In genomic region chr10:68602434-68602833, GRCh38 we compare ENCODE assay signal across 14 cellular contexts. TPM values are rescaled to one million over a fixed set of nuclear protein-coding genes. Genes with fewer than 3 reads are reported as not detected.
A peak's percentile ranks its signal among the peaks of the same experiment; 100 is the strongest.
DNase-seq lines count a peak whose midpoint lies in the region; ATAC-seq, FAIRE-seq and TF ChIP-seq lines count a peak whose summit lies in the region.
"Had no signal": no experiment of that assay in that cellular context is flagged by ENCODE, and none has a peak within 500 bp of the region (broad histone marks: within the 10 kb centered on the region; RNA-seq: fewer than 3 reads in every experiment).

No MANE protein-coding gene starts in this region.

- CTCF ChIA-PET in activated CD8-positive, alpha-beta T cell treated with anti-CD3 and anti-CD28 coated beads, Interleukin-2, amount 10 ng/mL, durations not matched to agents 7 days and 5 days (lab: Charles Lee): interaction anchor here (1.4 kb wide), 1 partner anchor 8 kb away, joined by 3 read pairs; no protein-coding TSS in a partner anchor
- CTCF ChIA-PET in naive thymus-derived CD4-positive, alpha-beta T cell (lab: Charles Lee): interaction anchor here (0.6 kb wide), 1 partner anchor 57 kb away, joined by 3 read pairs; no protein-coding TSS in a partner anchor

- H2AFZ ChIP-seq in ACC112 (ENCODE audit: low read length, unreplicated experiment) (no peak overlapping the region), DND-41 (ENCODE audit: low read depth, low read length) (no peak overlapping the region)

- no peaks in the 10 kb centered on the region for H3K27me3 Mint-ChIP-seq in activated CD8-positive, alpha-beta T cell treated with anti-CD3 and anti-CD28 coated beads, Interleukin-2, amount 10 ng/mL, durations not matched to agents 7 days and 5 days (ENCODE audit: low read depth)
- no peaks in the 10 kb centered on the region for H3K27me3 Mint-ChIP-seq in naive thymus-derived CD4-positive, alpha-beta T cell

- H3K4me1 Mint-ChIP-seq in activated CD8-positive, alpha-beta T cell treated with anti-CD3 and anti-CD28 coated beads, Interleukin-2, amount 10 ng/mL, durations not matched to agents 7 days and 5 days (ENCODE audit: low read depth): peaks cover 36% of the 10 kb centered on the region
- peaks cover 24 to 53% (median 46%) of the 10 kb centered on the region in 7 donors for H3K4me1 Mint-ChIP-seq in naive thymus-derived CD4-positive, alpha-beta T cell

- H3K4me1 ChIP-seq in ACC112 (ENCODE audit: control insufficient read depth, insufficient read depth, low read length, unreplicated experiment): peaks cover 35% of the 10 kb centered on the region
- H3K4me1 ChIP-seq in DND-41 (ENCODE audit: insufficient read depth, low read length): peaks cover 33% of the 10 kb centered on the region
- H3K4me1 ChIP-seq in naive thymus-derived CD4-positive, alpha-beta T cell (ENCODE audit: control insufficient read depth in 2 of 2, insufficient read depth in 2 of 2, low read length in 2 of 2): peaks cover 16 to 20% of the 10 kb centered on the region in 2 donors

- TF ChIP-seq CTCF in DND-41 (IDR thresholded peaks at IDR 0.05; ENCODE audit: borderline replicate concordance, extremely low read depth, low read length, poor library complexity, severe bottlenecking): no peak

- H3K79me2 ChIP-seq in ACC112 (ENCODE audit: control insufficient read depth, insufficient read depth, low read length, unreplicated experiment) (peaks cover 3% of the 10 kb centered on the region), DND-41 (ENCODE audit: insufficient read depth, low read length) (peaks cover 19% of the 10 kb centered on the region)

- no peaks in the 10 kb centered on the region for H4K20me1 ChIP-seq in DND-41 (ENCODE audit: insufficient read depth, low read length)

- H3K36me3 Mint-ChIP-seq in activated CD8-positive, alpha-beta T cell treated with anti-CD3 and anti-CD28 coated beads, Interleukin-2, amount 10 ng/mL, durations not matched to agents 7 days and 5 days (ENCODE audit: low read depth): peaks cover 20% of the 10 kb centered on the region
- peaks cover 0 to 27% (median 20%) of the 10 kb centered on the region in 5 donors for H3K36me3 Mint-ChIP-seq in naive thymus-derived CD4-positive, alpha-beta T cell

- FAIRE-seq in frontal cortex (lab: Jason Lieb, UNC): no peak
- FAIRE-seq: TTC549 had no signal

- H3K27ac ChIP-seq in ACC112 (ENCODE audit: low read depth, low read length) (no peak overlapping the region), DND-41 (ENCODE audit: low read length) (0 out of 2 replicates have a peak overlapping the region, but pooled peaks have one; percentile 5)
- H3K27ac ChIP-seq in naive thymus-derived CD4-positive, alpha-beta T cell (ENCODE audit: low read depth, low read length): no peak overlapping the region
- H3K27ac ChIP-seq: BLaER1 treated with 17β-estradiol and CSF1 and Interleukin-3, amounts not matched to agents 10 nM and 100 nM; body of pancreas; HL-60 had no signal

- peak overlapping the region; percentile 80 for H3K4me3 Mint-ChIP-seq in activated CD8-positive, alpha-beta T cell treated with anti-CD3 and anti-CD28 coated beads, Interleukin-2, amount 10 ng/mL, durations not matched to agents 7 days and 5 days
- peak overlapping the region in 9 of 10 donors; percentile 48 to 96 (median 89) for H3K4me3 Mint-ChIP-seq in naive thymus-derived CD4-positive, alpha-beta T cell
- H3K4me3 Mint-ChIP-seq: activated naive CD4-positive, alpha-beta T cell treated with anti-CD3 and anti-CD28 coated beads for 36 hours had no signal

- H3K9me3 ChIP-seq in DND-41 (ENCODE audit: insufficient read depth, low read length, severe bottlenecking): no peaks in the 10 kb centered on the region
- H3K9me3 ChIP-seq in naive thymus-derived CD4-positive, alpha-beta T cell (ENCODE audit: control insufficient read depth in 2 of 3, low read length in 3 of 3): no peaks in the 10 kb centered on the region
- H3K9me3 ChIP-seq: BLaER1 treated with 17β-estradiol and CSF1 and Interleukin-3, amounts not matched to agents 10 nM and 100 nM; body of pancreas had no signal

- intact Hi-C loops in naive thymus-derived CD4-positive, alpha-beta T cell (cut with micrococcal nuclease): no loop called here

- POLR2A ChIA-PET in activated CD8-positive, alpha-beta T cell treated with anti-CD3 and anti-CD28 coated beads, Interleukin-2, amount 10 ng/mL, durations not matched to agents 7 days and 5 days (lab: Charles Lee): no interaction called here
- POLR2A ChIA-PET in naive thymus-derived CD4-positive, alpha-beta T cell (lab: Charles Lee): no interaction called here

- H3K9me3 Mint-ChIP-seq in activated CD8-positive, alpha-beta T cell treated with anti-CD3 and anti-CD28 coated beads, Interleukin-2, amount 10 ng/mL, durations not matched to agents 7 days and 5 days (ENCODE audit: insufficient read depth): no peaks in the 10 kb centered on the region
- no peaks in the 10 kb centered on the region for H3K9me3 Mint-ChIP-seq in naive thymus-derived CD4-positive, alpha-beta T cell
- H3K9me3 Mint-ChIP-seq: activated naive CD4-positive, alpha-beta T cell treated with anti-CD3 and anti-CD28 coated beads for 36 hours had no signal

- peak overlapping the region; percentile 80 for H3K4me3 ChIP-seq in ACC112 (ENCODE audit: low read depth, low read length)
- H3K4me3 ChIP-seq in DND-41 (ENCODE audit: low read depth in 1 of 2, low read length in 2 of 2): peak overlapping the region in 1 of 2 experiments; percentile 58; a peak in 2 of 4 replicates
- H3K4me3 ChIP-seq in naive thymus-derived CD4-positive, alpha-beta T cell (ENCODE audit: low read length): no peak overlapping the region
- H3K4me3 ChIP-seq: BLaER1 treated with 17β-estradiol and CSF1 and Interleukin-3, amounts not matched to agents 10 nM and 100 nM; body of pancreas had no signal

- peak overlapping the region; percentile 63 for H3K9ac ChIP-seq in DND-41 (ENCODE audit: low read depth, low read length)
- H3K9ac ChIP-seq: BLaER1 treated with 17β-estradiol and CSF1 and Interleukin-3, amounts not matched to agents 10 nM and 100 nM had no signal

- DNase-seq in DND-41 (no peak), NCI-H2107 (lab: John Stamatoyannopoulos, UW) (no peak), frontal cortex (ENCODE audit: low spot score in 2 of 2) (no peak), retina (no peak)
- no peak for DNase-seq in activated CD8-positive, alpha-beta T cell treated with anti-CD3 and anti-CD28 coated beads, Interleukin-2, amount 10 ng/mL, durations not matched to agents 7 days and 5 days
- DNase-seq in naive thymus-derived CD4-positive, alpha-beta T cell: no peak
- DNase-seq: activated naive CD4-positive, alpha-beta T cell treated with anti-CD3 and anti-CD28 coated beads for 36 hours; body of pancreas; NCI-H446 treated with DMSO at 0.1 percent for 48 hours had no signal

- H3K36me3 ChIP-seq in ACC112 (ENCODE audit: insufficient read depth, low read length): no peaks in the 10 kb centered on the region
- H3K36me3 ChIP-seq in DND-41 (ENCODE audit: insufficient read depth, low read length): peaks cover 15% of the 10 kb centered on the region
- peaks cover 0 to 3% (median 0%) of the 10 kb centered on the region in 3 experiments for H3K36me3 ChIP-seq in naive thymus-derived CD4-positive, alpha-beta T cell (ENCODE audit: control insufficient read depth in 2 of 3, insufficient read depth in 3 of 3, low read length in 3 of 3)
- H3K36me3 ChIP-seq: BLaER1 treated with 17β-estradiol and CSF1 and Interleukin-3, amounts not matched to agents 10 nM and 100 nM had no signal

- H3K27me3 ChIP-seq in ACC112 (ENCODE audit: insufficient read depth, low read length): no peaks in the 10 kb centered on the region
- H3K27me3 ChIP-seq in DND-41 (ENCODE audit: insufficient read depth, low read length, poor library complexity): no peaks in the 10 kb centered on the region
- no peaks in the 10 kb centered on the region for H3K27me3 ChIP-seq in naive thymus-derived CD4-positive, alpha-beta T cell (ENCODE audit: control insufficient read depth in 2 of 2, insufficient read depth in 2 of 2, low read length in 2 of 2)
- H3K27me3 ChIP-seq: body of pancreas had no signal

- no peak for ATAC-seq in DND-41 (ENCODE audit: insufficient read depth, low read depth)
- ATAC-seq in activated CD8-positive, alpha-beta T cell treated with anti-CD3 and anti-CD28 coated beads, Interleukin-2, amount 10 ng/mL, durations not matched to agents 7 days and 5 days: no peak
- no peak for ATAC-seq in naive thymus-derived CD4-positive, alpha-beta T cell
- ATAC-seq: body of pancreas, left lobe of liver had no signal

- H3K27ac Mint-ChIP-seq in activated CD8-positive, alpha-beta T cell treated with anti-CD3 and anti-CD28 coated beads, Interleukin-2, amount 10 ng/mL, durations not matched to agents 7 days and 5 days: peak overlapping the region; percentile 30
- H3K27ac Mint-ChIP-seq in naive thymus-derived CD4-positive, alpha-beta T cell: peak overlapping the region in 4 of 9 donors; percentile 2 to 42 (median 39)
- H3K27ac Mint-ChIP-seq: activated naive CD4-positive, alpha-beta T cell treated with anti-CD3 and anti-CD28 coated beads for 36 hours had no signal

- H3K4me2 ChIP-seq in DND-41 (ENCODE audit: insufficient read depth, low read length): peak overlapping the region; percentile 68

RNA-seq across cellular contexts. Expression of gene TET1, which starts 42.3 kb away (rescaled TPM):
- 1 to 10 TPM; 3.2 to 3.3 TPM for total RNA-seq in activated CD8-positive, alpha-beta T cell treated with anti-CD3 and anti-CD28 coated beads, Interleukin-2, amount 10 ng/mL, durations not matched to agents 7 days and 5 days
- 1 to 10 TPM; 2.5 to 3.0 (median 2.9) TPM for total RNA-seq in naive thymus-derived CD4-positive, alpha-beta T cell
- polyA plus RNA-seq in naive thymus-derived CD4-positive, alpha-beta T cell: 1 to 10 TPM; 1.4 to 1.6 TPM
- 39.9 TPM for total RNA-seq in frontal cortex
